ENCODE assay signal across 32 cellular contexts in genomic region chr10:129918401-129918800, GRCh38. TPM values are rescaled to one million over a fixed set of nuclear protein-coding genes. Genes with fewer than 3 reads are reported as not detected.
"Had no signal": no experiment of that assay in that cellular context is flagged by ENCODE, and none has a peak within 500 bp of the region (broad histone marks: within the 10 kb centered on the region; RNA-seq: fewer than 3 reads in every experiment).

No MANE protein-coding gene starts in this region.

- H3K27ac ChIP-seq: ascending aorta, breast epithelium, cardiac muscle cell, colonic mucosa, epithelial cell of prostate, esophagus squamous epithelium, gastroesophageal sphincter, WERI-Rb-1 had no signal

- H3K36me3 ChIP-seq: ascending aorta, breast epithelium, cardiac muscle cell, colonic mucosa, esophagus squamous epithelium, gastroesophageal sphincter, WERI-Rb-1 had no signal

- H3K27ac Mint-ChIP-seq: activated B cell treated with CpG ODN at 0.5 μM for 24 hours; activated CD8-positive, alpha-beta T cell treated with anti-CD3 and anti-CD28 coated beads for 36 hours; activated naive CD4-positive, alpha-beta T cell treated with anti-CD3 and anti-CD28 coated beads, Interleukin-2, amount 10 ng/mL, durations not matched to agents 7 days and 5 days; activated naive CD8-positive, alpha-beta T cell treated with anti-CD3 and anti-CD28 coated beads, Interleukin-2, amount 10 ng/mL, durations not matched to agents 7 days and 5 days; activated T-helper 17 cell treated with anti-CD3 and anti-CD28 coated beads, Interleukin-2, amount 50 U/mL, for 72 hours; T-cell; T-helper 1 cell treated with Interleukin-12 subunit alpha and Interleukin-12 subunit beta and Interleukin-4 antibody, amounts not matched to agents 30 μg/mL and 1 μg/mL, for 36 hours; T-helper 2 cell treated with Interferon-gamma antibody and Interleukin-4, amounts not matched to agents 5 μg/mL and 100 μg/mL, for 36 hours had no signal

- H3K9me3 Mint-ChIP-seq: activated B cell treated with CpG ODN at 0.5 μM for 24 hours; activated CD8-positive, alpha-beta T cell treated with anti-CD3 and anti-CD28 coated beads for 36 hours; activated naive CD4-positive, alpha-beta T cell treated with anti-CD3 and anti-CD28 coated beads, Interleukin-2, amount 10 ng/mL, durations not matched to agents 7 days and 5 days; activated naive CD4-positive, alpha-beta T cell treated with anti-CD3 and anti-CD28 coated beads, Interleukin-2, amount 50 U/mL, for 72 hours; activated naive CD8-positive, alpha-beta T cell treated with anti-CD3 and anti-CD28 coated beads, Interleukin-2, amount 10 ng/mL, durations not matched to agents 7 days and 5 days; activated T-cell treated with anti-CD3 and anti-CD28 coated beads, Interleukin-2, amount 50 U/mL, for 4 hours; activated T-helper 17 cell treated with anti-CD3 and anti-CD28 coated beads, Interleukin-2, amount 50 U/mL, for 72 hours; T-cell; T-helper 1 cell treated with Interleukin-12 subunit alpha and Interleukin-12 subunit beta and Interleukin-4 antibody, amounts not matched to agents 30 μg/mL and 1 μg/mL, for 36 hours; T-helper 2 cell treated with Interferon-gamma antibody and Interleukin-4, amounts not matched to agents 5 μg/mL and 100 μg/mL, for 36 hours had no signal

- H3K4me1 ChIP-seq: ascending aorta, breast epithelium, colonic mucosa, esophagus squamous epithelium, gastroesophageal sphincter had no signal

- H3K4me3 Mint-ChIP-seq: activated B cell treated with CpG ODN at 0.5 μM for 24 hours; activated CD8-positive, alpha-beta T cell treated with anti-CD3 and anti-CD28 coated beads for 36 hours; activated naive CD4-positive, alpha-beta T cell treated with anti-CD3 and anti-CD28 coated beads, Interleukin-2, amount 10 ng/mL, durations not matched to agents 7 days and 5 days; activated naive CD8-positive, alpha-beta T cell treated with anti-CD3 and anti-CD28 coated beads, Interleukin-2, amount 10 ng/mL, durations not matched to agents 7 days and 5 days; activated T-cell treated with anti-CD3 and anti-CD28 coated beads, Interleukin-2, amount 50 U/mL, for 4 hours; activated T-helper 17 cell treated with anti-CD3 and anti-CD28 coated beads, Interleukin-2, amount 50 U/mL, for 72 hours; brain; T-cell; T-helper 1 cell treated with Interleukin-12 subunit alpha and Interleukin-12 subunit beta and Interleukin-4 antibody, amounts not matched to agents 30 μg/mL and 1 μg/mL, for 36 hours; T-helper 2 cell treated with Interferon-gamma antibody and Interleukin-4, amounts not matched to agents 5 μg/mL and 100 μg/mL, for 36 hours had no signal

- H3K27me3 ChIP-seq: ascending aorta, breast epithelium, cardiac muscle cell, colonic mucosa, esophagus squamous epithelium had no signal

- H3K36me3 Mint-ChIP-seq: activated naive CD4-positive, alpha-beta T cell treated with anti-CD3 and anti-CD28 coated beads, Interleukin-2, amount 10 ng/mL, durations not matched to agents 7 days and 5 days; activated naive CD4-positive, alpha-beta T cell treated with anti-CD3 and anti-CD28 coated beads, Interleukin-2, amount 50 U/mL, for 72 hours; activated naive CD8-positive, alpha-beta T cell treated with anti-CD3 and anti-CD28 coated beads, Interleukin-2, amount 10 ng/mL, durations not matched to agents 7 days and 5 days; T-cell had no signal

- H3K27me3 Mint-ChIP-seq: activated B cell treated with CpG ODN at 0.5 μM for 24 hours; activated CD8-positive, alpha-beta T cell treated with anti-CD3 and anti-CD28 coated beads for 36 hours; activated naive CD4-positive, alpha-beta T cell treated with anti-CD3 and anti-CD28 coated beads, Interleukin-2, amount 10 ng/mL, durations not matched to agents 7 days and 5 days; activated naive CD8-positive, alpha-beta T cell treated with anti-CD3 and anti-CD28 coated beads, Interleukin-2, amount 10 ng/mL, durations not matched to agents 7 days and 5 days; activated T-helper 17 cell treated with anti-CD3 and anti-CD28 coated beads, Interleukin-2, amount 50 U/mL, for 72 hours; T-cell had no signal

- H3K4me3 ChIP-seq: ascending aorta, breast epithelium, cardiac muscle cell, colonic mucosa, esophagus squamous epithelium, gastroesophageal sphincter had no signal

- DNase-seq: activated B cell treated with CpG ODN at 0.5 μM for 24 hours; activated CD4-positive, alpha-beta T cell treated with anti-CD3 and anti-CD28 coated beads for 48 hours; activated CD4-positive, alpha-beta T cell treated with anti-CD3 and anti-CD28 coated beads, Interleukin-2, amount 50 U/mL, for 1 hour; activated CD4-positive, alpha-beta T cell treated with anti-CD3 and anti-CD28 coated beads, Interleukin-2, amount 50 U/mL, for 48 hours; activated CD8-positive, alpha-beta memory T cell treated with anti-CD3 and anti-CD28 coated beads for 24 hours; activated CD8-positive, alpha-beta T cell treated with anti-CD3 and anti-CD28 coated beads for 36 hours; activated gamma-delta T cell; activated naive CD4-positive, alpha-beta T cell; activated naive CD4-positive, alpha-beta T cell treated with anti-CD3 and anti-CD28 coated beads, Interleukin-2, amount 10 ng/mL, durations not matched to agents 7 days and 5 days; activated naive CD8-positive, alpha-beta T cell treated with anti-CD3 and anti-CD28 coated beads, Interleukin-2, amount 10 ng/mL, durations not matched to agents 7 days and 5 days; activated T-cell treated with anti-CD3 and anti-CD28 coated beads, Interleukin-2, amount 50 U/mL, for 4 hours; central memory CD4-positive, alpha-beta T cell; cerebellar nuclear complex; colonic mucosa; effector CD8-positive, alpha-beta T cell; esophagus squamous epithelium; foreskin melanocyte; SW 1271; T-cell; T1000; WERI-Rb-1 had no signal

- H3K9me3 ChIP-seq: ascending aorta, breast epithelium, colonic mucosa, esophagus squamous epithelium, gastroesophageal sphincter had no signal

- ATAC-seq: activated CD4-positive, CD25-positive, alpha-beta regulatory T cell treated with anti-CD3 and anti-CD28 coated beads, Interleukin-2, amount 50 U/mL, for 24 hours; activated CD8-positive, alpha-beta T cell treated with anti-CD3 and anti-CD28 coated beads for 36 hours; activated naive CD4-positive, alpha-beta T cell treated with anti-CD3 and anti-CD28 coated beads, Interleukin-2, amount 50 U/mL, for 72 hours; activated T-cell treated with anti-CD3 and anti-CD28 coated beads, Interleukin-2, amount 50 U/mL, for 4 hours; activated T-helper 17 cell treated with anti-CD3 and anti-CD28 coated beads, Interleukin-2, amount 50 U/mL, for 72 hours; gastroesophageal sphincter; T-cell had no signal

- H3K4me1 Mint-ChIP-seq: activated B cell treated with CpG ODN at 0.5 μM for 24 hours; activated naive CD4-positive, alpha-beta T cell treated with anti-CD3 and anti-CD28 coated beads, Interleukin-2, amount 10 ng/mL, durations not matched to agents 7 days and 5 days; activated naive CD8-positive, alpha-beta T cell treated with anti-CD3 and anti-CD28 coated beads, Interleukin-2, amount 10 ng/mL, durations not matched to agents 7 days and 5 days; activated T-helper 17 cell treated with anti-CD3 and anti-CD28 coated beads, Interleukin-2, amount 50 U/mL, for 72 hours; T-cell had no signal

RNA-seq across cellular contexts. Expression of gene EBF3, which starts 45.7 kb away (rescaled TPM):
- total RNA-seq: activated B cell treated with CpG ODN at 0.5 μM for 24 hours; activated CD8-positive, alpha-beta T cell treated with anti-CD3 and anti-CD28 coated beads for 36 hours; activated naive CD4-positive, alpha-beta T cell treated with anti-CD3 and anti-CD28 coated beads, Interleukin-2, amount 50 U/mL, for 72 hours; activated naive CD8-positive, alpha-beta T cell treated with anti-CD3 and anti-CD28 coated beads, Interleukin-2, amount 10 ng/mL, durations not matched to agents 7 days and 5 days; activated T-cell treated with anti-CD3 and anti-CD28 coated beads, Interleukin-2, amount 50 U/mL, for 4 hours; activated T-helper 17 cell treated with anti-CD3 and anti-CD28 coated beads, Interleukin-2, amount 50 U/mL, for 72 hours; T-cell had no signal
